In genomic region chr6:37257320-37257633, GRCh38 we compare ENCODE assay signal across 8 cellular contexts. TPM values are rescaled to one million over a fixed set of nuclear protein-coding genes. Genes with fewer than 3 reads are reported as not detected.
DNase-seq lines count a peak whose midpoint lies in the region; ATAC-seq and TF ChIP-seq lines count a peak whose summit lies in the region.

No MANE protein-coding gene starts in this region.

- H3K27me3 Mint-ChIP-seq in stimulated activated naive CD8-positive, alpha-beta T cell treated with anti-CD3 and anti-CD28 coated beads, Interleukin-15, Interleukin-2, amounts not matched to agents 100 ng/mL and 50 ng/mL, for 24 hours: no peaks in the 10 kb centered on the region

- no peaks in the 10 kb centered on the region for H4K20me1 ChIP-seq in mammary epithelial cell (ENCODE audit: insufficient read depth, low read length)

- H3K4me1 ChIP-seq in mammary epithelial cell (ENCODE audit: insufficient read depth, low read length): peaks cover 16% of the 10 kb centered on the region
- H3K4me1 ChIP-seq in mesodermal cell (ENCODE audit: control insufficient read depth, insufficient read depth, low read length, poor library complexity, severe bottlenecking): peaks cover 6% of the 10 kb centered on the region
- peaks cover 40% of the 10 kb centered on the region for H3K4me1 ChIP-seq in vagina

- peak overlapping the region; percentile 85 for H2AFZ ChIP-seq in mammary epithelial cell (ENCODE audit: low read depth, low read length)

- peak overlapping the region; percentile 82 for H3K9ac ChIP-seq in mammary epithelial cell (ENCODE audit: insufficient read depth, low read length)

- peak overlapping the region; percentile 94 for H3K4me3 Mint-ChIP-seq in stimulated activated naive CD8-positive, alpha-beta T cell treated with anti-CD3 and anti-CD28 coated beads, Interleukin-15, Interleukin-2, amounts not matched to agents 100 ng/mL and 50 ng/mL, for 24 hours

- peaks cover under 1% of the 10 kb centered on the region for H3K36me3 Mint-ChIP-seq in stimulated activated naive CD8-positive, alpha-beta T cell treated with anti-CD3 and anti-CD28 coated beads, Interleukin-15, Interleukin-2, amounts not matched to agents 100 ng/mL and 50 ng/mL, for 24 hours (ENCODE audit: low read depth)

- TF ChIP-seq CTCF in mammary epithelial cell (conservative IDR thresholded peaks at IDR 0.05 in 1 of 2, IDR thresholded peaks at IDR 0.05 in 1 of 2; ENCODE audit: extremely low read depth in 1 of 2, insufficient read depth in 1 of 2, low read depth in 1 of 2, low read length in 2 of 2): no peak
- no peak for TF ChIP-seq CTCF in vagina (IDR thresholded peaks at IDR 0.05)

- peak overlapping the region; percentile 86 for H3K4me2 ChIP-seq in mammary epithelial cell (ENCODE audit: insufficient read depth, low read depth, low read length)

- CTCF ChIA-PET in mammary epithelial cell (lab: Charles Lee; ENCODE audit: low non-redundant PET): no interaction called here

- no peak for TF ChIP-seq POLR2A in vagina (IDR thresholded peaks at IDR 0.05)

- H3K9me3 ChIP-seq in mammary epithelial cell (replicated peaks; ENCODE audit: insufficient read depth, low read length) (no peaks in the 10 kb centered on the region), mesodermal cell (ENCODE audit: control insufficient read depth, low read length) (no peaks in the 10 kb centered on the region), vagina (no peaks in the 10 kb centered on the region)

- H3K9me3 Mint-ChIP-seq in stimulated activated naive CD8-positive, alpha-beta T cell treated with anti-CD3 and anti-CD28 coated beads, Interleukin-15, Interleukin-2, amounts not matched to agents 100 ng/mL and 50 ng/mL, for 24 hours: no peaks in the 10 kb centered on the region

- BruUV-seq in mammary epithelial cell (replicated peaks; lab: Mats Ljungman, UMichigan): no TSS peak

- no peaks in the 10 kb centered on the region for H3K36me3 ChIP-seq in mammary epithelial cell (ENCODE audit: insufficient read depth, low read length)
- no peaks in the 10 kb centered on the region for H3K36me3 ChIP-seq in mesodermal cell (ENCODE audit: control insufficient read depth, insufficient read depth, low read length)
- H3K36me3 ChIP-seq in vagina: no peaks in the 10 kb centered on the region

- in situ Hi-C loops in mammary epithelial cell (cut with MboI; ENCODE audit: low sequenced_read_pairs in 2 of 2): no loop called here

- 0% methylated on average over 8 of the region's 9 CpGs for WGBS in mammary epithelial cell (ENCODE audit: low coverage, missing lambda C conversion rate)
- 0% methylated on average over 3 to 7 of the region's 9 CpGs for WGBS in mesodermal cell (ENCODE audit: insufficient coverage in 2 of 2), 2 experiments

- H3K27ac ChIP-seq in mammary epithelial cell (ENCODE audit: insufficient read depth, low read depth, low read length) (peak overlapping the region; percentile 88), mesodermal cell (ENCODE audit: low read depth, low read length, severe bottlenecking) (no peak overlapping the region), vagina (peak overlapping the region; percentile 16)

- DNase-seq in stimulated activated naive CD8-positive, alpha-beta T cell treated with anti-CD3 and anti-CD28 coated beads, Interleukin-15, Interleukin-2, amounts not matched to agents 100 U/mL and 50 U/mL, for 24 hours: no peak
- DNase-seq in mammary epithelial cell: no peak
- DNase-seq in vagina (ENCODE audit: extremely low spot score in 2 of 2): no peak
- DNase-seq in dedifferentiated amniotic fluid mesenchymal stem cell (ENCODE audit: extremely low spot score): no peak
- DNase-seq in sciatic nerve (ENCODE audit: low spot score): no peak

- no peaks in the 10 kb centered on the region for H3K27me3 ChIP-seq in mammary epithelial cell (ENCODE audit: insufficient read depth, low read length)
- no peaks in the 10 kb centered on the region for H3K27me3 ChIP-seq in vagina

- H3K4me1 Mint-ChIP-seq in stimulated activated naive CD8-positive, alpha-beta T cell treated with anti-CD3 and anti-CD28 coated beads, Interleukin-15, Interleukin-2, amounts not matched to agents 100 ng/mL and 50 ng/mL, for 24 hours (ENCODE audit: low read depth): peaks cover 41% of the 10 kb centered on the region

- intact Hi-C loops in mammary epithelial cell (cut with micrococcal nuclease) (loop anchor here (1.0 kb wide), 2 partner anchors 15 to 35 kb away; no protein-coding TSS in a partner anchor), vagina (cut with DNase I) (no loop called here), sciatic nerve (cut with DNase I) (no loop called here)

- H3K4me3 ChIP-seq in mammary epithelial cell (replicated peaks in 1 of 3; ENCODE audit: insufficient read depth in 1 of 3, low read depth in 2 of 3, low read length in 3 of 3) (peak overlapping the region; percentile 41 to 89 (median 69)), mesodermal cell (ENCODE audit: extremely low read depth, insufficient read depth, low read length, poor library complexity, severe bottlenecking) (peak overlapping the region; percentile 94), vagina (peak overlapping the region; percentile 64 to 80)

- peak overlapping the region; percentile 91 for H3K27ac Mint-ChIP-seq in stimulated activated naive CD8-positive, alpha-beta T cell treated with anti-CD3 and anti-CD28 coated beads, Interleukin-15, Interleukin-2, amounts not matched to agents 100 ng/mL and 50 ng/mL, for 24 hours

- no peak for ATAC-seq in stimulated activated naive CD8-positive, alpha-beta T cell treated with anti-CD3 and anti-CD28 coated beads, Interleukin-15, Interleukin-2, amounts not matched to agents 100 U/mL and 50 U/mL, for 24 hours
- ATAC-seq in GM21423 (IDR thresholded peaks at IDR 0.05; ENCODE audit: unreplicated experiment) (no peak), sciatic nerve (no peak)

- peaks cover 42% of the 10 kb centered on the region for H3K79me2 ChIP-seq in mammary epithelial cell (ENCODE audit: insufficient read depth, low read length)

- dilution Hi-C loops in mammary epithelial cell (cut with HindIII; ENCODE audit: low sequenced_read_pairs): no loop called here

RNA-seq across cellular contexts. Expression of gene TBC1D22B, which starts 0.3 kb away (rescaled TPM):
- total RNA-seq in mammary epithelial cell (10 to 100 TPM in 1 of 2 donors, 1 to 10 TPM in 1; 9.3 to 10.4 TPM), vagina (12.5 TPM), sciatic nerve (10.0 TPM)
- polyA plus RNA-seq in mammary epithelial cell: 5.7 TPM
- 8.7 TPM for polyA minus RNA-seq in mammary epithelial cell
- polyA plus RNA-seq in mesodermal cell (2013, experiment 1 of 2): 11.2 TPM
- polyA plus RNA-seq in mesodermal cell (2013, experiment 2 of 2): 9.9 TPM

RNA-seq across cellular contexts. Expression of gene TMEM217, which starts 0.7 kb away (rescaled TPM):
- 1 to 10 TPM; 1.7 to 4.2 TPM for total RNA-seq in mammary epithelial cell
- 1.1 TPM for polyA plus RNA-seq in mammary epithelial cell
- polyA minus RNA-seq in mammary epithelial cell: 5.6 TPM
- 0.92 TPM for polyA plus RNA-seq in mesodermal cell (2013, experiment 1 of 2)
- 1.2 TPM for polyA plus RNA-seq in mesodermal cell (2013, experiment 2 of 2)
- not detected for total RNA-seq in vagina
- total RNA-seq in sciatic nerve: 1.6 TPM
